ENCODE assay signal across 14 cellular contexts in genomic region chr4:7830747-7831146, GRCh38.
DNase-seq lines count a peak whose midpoint lies in the region; ATAC-seq and TF ChIP-seq lines count a peak whose summit lies in the region.
"Had no signal": no experiment of that assay in that cellular context is flagged by ENCODE, and none has a peak within 500 bp of the region (broad histone marks: within the 10 kb centered on the region; RNA-seq: fewer than 3 reads in every experiment).

No MANE protein-coding gene starts in this region.

- H3K36me3 Mint-ChIP-seq in nephron progenitor cell (ENCODE audit: low read depth), result peaks cover 90% of the 10 kb centered on the region
- peaks cover 56% of the 10 kb centered on the region for H3K36me3 Mint-ChIP-seq in GM23338 (ENCODE audit: low read depth)

- H3K27ac ChIP-seq in AG04450 (ENCODE audit: low read depth, low read length) (peak overlapping the region; percentile 31), duodenal mucosa (ENCODE audit: low read depth, low read length) (peak overlapping the region; percentile 36), GM23338 (ENCODE audit: low read depth) (no peak overlapping the region), right lobe of liver (peak overlapping the region in 1 of 3 donors; percentile 27)
- H3K27ac ChIP-seq: C4-2B had no signal

- POLR2A ChIA-PET in AG04450 (lab: Yijun Ruan, JAX), result no interaction called here

- intact Hi-C loops in right lobe of liver (cut with DNase I), result no loop called here

- H3K27me3 Mint-ChIP-seq in nephron progenitor cell (ENCODE audit: low read depth, poor library complexity) (peaks cover 7% of the 10 kb centered on the region), GM23338 (ENCODE audit: insufficient read depth, low read depth, poor library complexity) (peaks cover 8% of the 10 kb centered on the region)
- H3K27me3 Mint-ChIP-seq: progenitor cell of endocrine pancreas had no signal

- H3K4me2 ChIP-seq in GM23338, result no peak overlapping the region

- peak overlapping the region; percentile 90 for H3K27ac Mint-ChIP-seq in nephron progenitor cell
- H3K27ac Mint-ChIP-seq in GM23338, result no peak overlapping the region

- peaks cover 15 to 19% of the 10 kb centered on the region in 2 donors for H3K4me1 ChIP-seq in duodenal mucosa (ENCODE audit: control insufficient read depth in 1 of 2, insufficient read depth in 2 of 2, low read length in 2 of 2)
- peaks cover 24% of the 10 kb centered on the region for H3K4me1 ChIP-seq in GM23338 (ENCODE audit: insufficient read depth)
- H3K4me1 ChIP-seq in right lobe of liver, result no peaks in the 10 kb centered on the region

- H2AFZ ChIP-seq in GM23338, result no peak overlapping the region

- peaks cover 70% of the 10 kb centered on the region for H3K4me1 Mint-ChIP-seq in nephron progenitor cell
- peaks cover 32% of the 10 kb centered on the region for H3K4me1 Mint-ChIP-seq in GM23338

- H3K4me3 Mint-ChIP-seq in nephron progenitor cell (no peak overlapping the region), GM23338 (no peak overlapping the region)

- H4K20me1 ChIP-seq in GM23338 (replicated peaks; ENCODE audit: insufficient read depth), result no peaks in the 10 kb centered on the region

- WGBS in right lobe of liver (ENCODE audit: insufficient coverage, low coverage, low lambda C conversion rate, missing lambda C conversion rate), result 59% methylated on average over 2 of the region's 2 CpGs

- no peak overlapping the region for H3K9ac ChIP-seq in duodenal mucosa (ENCODE audit: low read depth in 1 of 2, low read length in 2 of 2)

- no peak overlapping the region for H3K4me3 ChIP-seq in AG04450 (ENCODE audit: low read depth, low read length)
- 0 out of 2 replicates have a peak overlapping the region, but pooled peaks have one; percentile 11 for H3K4me3 ChIP-seq in GM06990 (replicated peaks; ENCODE audit: low read depth, low read length)
- H3K4me3 ChIP-seq in duodenal mucosa (ENCODE audit: low read depth in 1 of 2, low read length in 2 of 2), result no peak overlapping the region
- H3K4me3 ChIP-seq in GM23338, result no peak overlapping the region
- H3K4me3 ChIP-seq in right lobe of liver, result no peak overlapping the region

- H3K9me3 Mint-ChIP-seq in nephron progenitor cell (peaks cover 38% of the 10 kb centered on the region), GM23338 (peaks cover 2% of the 10 kb centered on the region; the same call in 2 of the 3 replicates)

- no peaks in the 10 kb centered on the region for H3K27me3 ChIP-seq in AG04450 (ENCODE audit: control insufficient read depth, insufficient read depth, low read length)
- no peaks in the 10 kb centered on the region for H3K27me3 ChIP-seq in GM06990 (replicated peaks; ENCODE audit: control insufficient read depth, insufficient read depth, low read length)
- H3K27me3 ChIP-seq in duodenal mucosa (ENCODE audit: control insufficient read depth in 1 of 2, insufficient read depth in 2 of 2, low read length in 2 of 2), result no peaks in the 10 kb centered on the region
- H3K27me3 ChIP-seq in GM23338 (ENCODE audit: insufficient read depth), result no peaks in the 10 kb centered on the region
- H3K27me3 ChIP-seq in right lobe of liver, result no peaks in the 10 kb centered on the region

- peaks cover 4% of the 10 kb centered on the region; the same call in 1 of the 2 replicates for H3K79me2 ChIP-seq in GM23338 (replicated peaks; ENCODE audit: insufficient read depth)

- no peaks in the 10 kb centered on the region for H3K9me2 ChIP-seq in GM23338 (ENCODE audit: insufficient read depth)

- no peak for TF ChIP-seq POLR2A in right lobe of liver (IDR thresholded peaks at IDR 0.05)

- CTCF ChIA-PET in AG04450 (lab: Charles Lee), result interaction anchor here (1.3 kb wide), 1 partner anchor 29 kb away, joined by 14 read pairs; no protein-coding TSS in a partner anchor

- no peaks in the 10 kb centered on the region for H3K36me3 ChIP-seq in GM06990 (ENCODE audit: control insufficient read depth, insufficient read depth, low read length)
- H3K36me3 ChIP-seq in duodenal mucosa (ENCODE audit: control insufficient read depth in 1 of 2, insufficient read depth in 2 of 2, low read length in 2 of 2), result peaks cover under 1 to 4% of the 10 kb centered on the region in 2 donors
- no peaks in the 10 kb centered on the region for H3K36me3 ChIP-seq in GM23338 (ENCODE audit: insufficient read depth)
- H3K36me3 ChIP-seq in right lobe of liver, result no peaks in the 10 kb centered on the region

- TF ChIP-seq CTCF in AG04450 (IDR thresholded peaks at IDR 0.05; ENCODE audit: low read depth, low read length) (no peak), GM06990 (IDR thresholded peaks at IDR 0.05; ENCODE audit: insufficient read depth, low read length, poor library complexity, severe bottlenecking) (no peak), nephron progenitor cell (IDR thresholded peaks at IDR 0.05) (no peak), GM23338 (conservative IDR thresholded peaks at IDR 0.05; ENCODE audit: low read depth in 2 of 2) (no peak), right lobe of liver (IDR thresholded peaks at IDR 0.05) (no peak)

- no peaks in the 10 kb centered on the region for H3F3A ChIP-seq in GM23338 (replicated peaks; ENCODE audit: low read depth)

- ATAC-seq in GM21825 (IDR thresholded peaks at IDR 0.05; ENCODE audit: unreplicated experiment) (no peak), GM23338 (no peak), right lobe of liver (no peak)

- DNase-seq in AG04450 (ENCODE audit: low read depth, low spot score), result no peak
- no peak for DNase-seq in GM06990 (ENCODE audit: extremely low read depth, insufficient read length)
- DNase-seq in nephron progenitor cell, result no peak
- no peak for DNase-seq in GM23338 (ENCODE audit: low spot score)
- no peak for DNase-seq in stimulated activated CD4-positive, alpha-beta T cell treated with anti-CD3 and anti-CD28 coated beads, Interleukin-4, amount 100 ng/mL, for 1 hour
- DNase-seq in right lobe of liver, result no peak
- DNase-seq: GF-D8, hypothalamus, mammary epithelial cell, NCI-H446 had no signal

- no peaks in the 10 kb centered on the region for H3K9me3 ChIP-seq in AG04450 (ENCODE audit: control insufficient read depth, insufficient read depth, low read length)
- H3K9me3 ChIP-seq in duodenal mucosa (ENCODE audit: control insufficient read depth in 1 of 2, low read length in 2 of 2), result no peaks in the 10 kb centered on the region
- H3K9me3 ChIP-seq in right lobe of liver, result no peaks in the 10 kb centered on the region

TF ChIP-seq in GM23338, 12 proteins besides CTCF, POLR2A, EP300 and RAD21 (continues in another document):
- TF ChIP-seq ZNF462 (CRISPR knock-in tag; IDR thresholded peaks at IDR 0.05) (no peak), ZNF331 (CRISPR knock-in tag; IDR thresholded peaks at IDR 0.05; ENCODE audit: low read depth) (no peak), STAT1 (IDR thresholded peaks at IDR 0.05; ENCODE audit: unreplicated experiment) (no peak), ZNF114 (CRISPR knock-in tag; IDR thresholded peaks at IDR 0.05) (no peak)
